In the genomic region with DNA sequence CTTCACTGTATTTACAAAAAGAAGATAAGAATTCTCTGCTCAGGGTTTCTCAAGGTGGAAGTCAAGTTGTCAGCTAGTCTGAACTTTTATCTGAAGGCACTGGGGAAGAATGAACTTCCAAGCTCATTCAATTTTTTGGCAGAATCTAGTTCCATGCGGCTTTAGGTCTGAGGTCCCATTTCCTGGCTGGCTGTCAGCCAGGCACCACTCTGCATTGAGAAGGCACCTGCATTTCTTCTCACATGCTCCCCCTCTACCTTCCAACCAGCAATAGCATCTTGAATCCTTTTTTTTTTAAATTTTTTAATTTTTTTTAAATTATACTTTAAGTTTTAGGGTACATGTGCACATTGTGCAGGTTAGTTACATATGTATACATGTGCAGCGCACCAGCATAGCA, we compare ENCODE assay signal across 17 cellular contexts.
"Had no signal": no experiment of that assay in that cellular context is flagged by ENCODE, and none has a peak within 500 bp of the region (broad histone marks: within the 10 kb centered on the region; RNA-seq: fewer than 3 reads in every experiment).

No MANE protein-coding gene starts in this region.

- H3K4me1 ChIP-seq: gastrocnemius medialis, heart right ventricle had no signal

- H3K36me3 ChIP-seq: esophagus muscularis mucosa, gastrocnemius medialis, heart right ventricle, sigmoid colon had no signal

- H3K27ac Mint-ChIP-seq: dendritic cell treated with granulocyte-macrophage colony-stimulating factor and Interleukin-4, amounts not matched to agents 40 ng/mL and 50 ng/mL, for 4 days; effector memory CD8-positive, alpha-beta T cell; naive thymus-derived CD4-positive, alpha-beta T cell; nephron progenitor cell had no signal

- H3K27me3 ChIP-seq: esophagus muscularis mucosa, gastrocnemius medialis, heart right ventricle, sigmoid colon had no signal

- H3K4me3 ChIP-seq: esophagus muscularis mucosa, gastrocnemius medialis, heart right ventricle, sigmoid colon, skin epidermis had no signal

- DNase-seq: effector memory CD8-positive, alpha-beta T cell; gastrocnemius medialis; heart right ventricle; islet precursor cell; mammary epithelial cell; naive thymus-derived CD4-positive, alpha-beta T cell; nephron progenitor cell; sigmoid colon; stimulated activated CD4-positive, alpha-beta T cell treated with anti-CD3 and anti-CD28 coated beads, Interleukin-2, amount 100 ng/mL, for 24 hours; stimulated activated CD4-positive, alpha-beta T cell treated with anti-CD3 and anti-CD28 coated beads, Interleukin-4, amount 100 ng/mL, for 4 hours; stimulated activated naive CD4-positive, alpha-beta T cell; trophoblast cell had no signal

- H3K4me1 Mint-ChIP-seq: naive thymus-derived CD4-positive, alpha-beta T cell had no signal

- H3K9me3 Mint-ChIP-seq: dendritic cell treated with granulocyte-macrophage colony-stimulating factor and Interleukin-4, amounts not matched to agents 40 ng/mL and 50 ng/mL, for 4 days; effector memory CD8-positive, alpha-beta T cell had no signal

- ATAC-seq: effector memory CD8-positive, alpha-beta T cell; gastrocnemius medialis; heart right ventricle; left lobe of liver; naive thymus-derived CD4-positive, alpha-beta T cell had no signal

- H3K27ac ChIP-seq: epithelial cell of prostate, esophagus muscularis mucosa, gastrocnemius medialis, heart right ventricle, sigmoid colon, skin epidermis had no signal

- H3K9me3 ChIP-seq: esophagus muscularis mucosa, gastrocnemius medialis, heart right ventricle, sigmoid colon had no signal

- H3K4me3 Mint-ChIP-seq: dendritic cell treated with granulocyte-macrophage colony-stimulating factor and Interleukin-4, amounts not matched to agents 40 ng/mL and 50 ng/mL, for 4 days; effector memory CD8-positive, alpha-beta T cell; naive thymus-derived CD4-positive, alpha-beta T cell; nephron progenitor cell had no signal
